In genomic region chr3:58335432-58335947, GRCh38 we compare ENCODE assay signal across 9 cellular contexts. TPM values are rescaled to one million over a fixed set of nuclear protein-coding genes. Genes with fewer than 3 reads are reported as not detected.
DNase-seq lines count a peak whose midpoint lies in the region; ATAC-seq and TF ChIP-seq lines count a peak whose summit lies in the region.
"Had no signal": no experiment of that assay in that cellular context is flagged by ENCODE, and none has a peak within 500 bp of the region (broad histone marks: within the 10 kb centered on the region; RNA-seq: fewer than 3 reads in every experiment).

No MANE protein-coding gene starts in this region.

- H3K4me1 ChIP-seq in HEK293 (ENCODE audit: control insufficient read depth, insufficient read depth, low read length), result no peaks in the 10 kb centered on the region; the same call in 1 of the 2 replicates
- H3K4me1 ChIP-seq in smooth muscle cell (ENCODE audit: low read depth), result peaks cover 20% of the 10 kb centered on the region

- DNase-seq in activated B cell treated with CpG ODN at 0.5 μM for 24 hours, result no peak
- no peak for DNase-seq in foreskin fibroblast
- DNase-seq in smooth muscle cell (lab: John Stamatoyannopoulos, UW; ENCODE audit: unreplicated experiment), result no peak
- no peak for DNase-seq in NCI-H510A treated with DMSO at 0.1 percent for 48 hours (lab: John Stamatoyannopoulos, UW)
- no peak for DNase-seq in stimulated activated CD8-positive, alpha-beta memory T cell treated with anti-CD3 and anti-CD28 coated beads, Interleukin-4, amount 100 ng/mL, for 48 hours
- DNase-seq in UCSD-AML1 (lab: John Stamatoyannopoulos, UW; ENCODE audit: unreplicated experiment), result no peak
- DNase-seq: NCI-H446 had no signal

- peak overlapping the region; percentile 100 for H3K4me3 Mint-ChIP-seq in activated B cell treated with CpG ODN at 0.5 μM for 24 hours

- WGBS in smooth muscle cell (ENCODE audit: low lambda C conversion rate), result 25% methylated on average over 2 of the region's 2 CpGs

- H3K27me3 ChIP-seq in smooth muscle cell (ENCODE audit: low read depth), result no peaks in the 10 kb centered on the region

- TF ChIP-seq CTCF in HEK293 (tag by site-specific recombination; IDR thresholded peaks at IDR 0.05) (no peak), activated B cell treated with CpG ODN at 0.5 μM for 24 hours (IDR thresholded peaks at IDR 0.05) (no peak), foreskin fibroblast (IDR thresholded peaks at IDR 0.05; ENCODE audit: low read depth, low read length) (no peak), smooth muscle cell (IDR thresholded peaks at IDR 0.05; ENCODE audit: borderline replicate concordance, insufficient read depth, poor library complexity, severe bottlenecking) (no peak)

- peaks cover 72% of the 10 kb centered on the region for H3K4me1 Mint-ChIP-seq in activated B cell treated with CpG ODN at 0.5 μM for 24 hours

- no peaks in the 10 kb centered on the region for H3K27me3 Mint-ChIP-seq in activated B cell treated with CpG ODN at 0.5 μM for 24 hours

- H3K27ac ChIP-seq in HEK293 (ENCODE audit: extremely low read depth, low read depth, low read length), result no peak overlapping the region
- peak overlapping the region; percentile 90 for H3K27ac ChIP-seq in smooth muscle cell (ENCODE audit: low read depth)

- peaks cover 46% of the 10 kb centered on the region for H3K79me2 ChIP-seq in smooth muscle cell (ENCODE audit: low read depth)

- no peak overlapping the region for H2AFZ ChIP-seq in smooth muscle cell (ENCODE audit: low read depth)

- peak overlapping the region; percentile 94 for H3K4me2 ChIP-seq in smooth muscle cell

- no peak overlapping the region for H3K4me3 ChIP-seq in HEK293 (ENCODE audit: low read depth, low read length)
- peak overlapping the region; percentile 89 to 96 for H3K4me3 ChIP-seq in foreskin fibroblast (ENCODE audit: low read depth in 1 of 2, low read length in 2 of 2)
- H3K4me3 ChIP-seq in smooth muscle cell, result peak overlapping the region; percentile 68

- POLR2A ChIA-PET in HEK293 (lab: Yijun Ruan, JAX) (no interaction called here), activated B cell treated with CpG ODN at 0.5 μM for 24 hours (lab: Charles Lee) (interaction anchor here (0.6 to 15.4 kb wide), 13 partner anchors 9 to 150 kb away, joined by 3 to 565 read pairs (median 4); partner anchors contain the start of genes HTD2 and RPP14)

- no peak for ATAC-seq in activated B cell treated with CpG ODN at 0.5 μM for 24 hours (ENCODE audit: low read depth)
- no peak for ATAC-seq in HG02852 (IDR thresholded peaks at IDR 0.05; ENCODE audit: unreplicated experiment)

- H3K36me3 ChIP-seq in HEK293 (ENCODE audit: control insufficient read depth in 2 of 2, insufficient read depth in 1 of 2, low read length in 2 of 2), result no peaks in the 10 kb centered on the region; a peak in 1 of 3 replicates
- no peaks in the 10 kb centered on the region for H3K36me3 ChIP-seq in smooth muscle cell (ENCODE audit: low read depth)

- peak overlapping the region; percentile 68 for H3K9ac ChIP-seq in smooth muscle cell (ENCODE audit: low read depth)

- H4K20me1 ChIP-seq in smooth muscle cell (ENCODE audit: low read depth), result peaks cover 3% of the 10 kb centered on the region

- no peaks in the 10 kb centered on the region for H3K9me3 Mint-ChIP-seq in activated B cell treated with CpG ODN at 0.5 μM for 24 hours

- H3K36me3 Mint-ChIP-seq in activated B cell treated with CpG ODN at 0.5 μM for 24 hours (ENCODE audit: low read depth), result peaks cover 29% of the 10 kb centered on the region

- H3K27ac Mint-ChIP-seq in activated B cell treated with CpG ODN at 0.5 μM for 24 hours, result peak overlapping the region; percentile 99

- H3K9me3 ChIP-seq in HEK293 (ENCODE audit: control insufficient read depth, insufficient read depth, low read depth, low read length), result no peaks in the 10 kb centered on the region
- no peaks in the 10 kb centered on the region for H3K9me3 ChIP-seq in smooth muscle cell (replicated peaks; ENCODE audit: low read depth)

- H3F3A ChIP-seq in smooth muscle cell (ENCODE audit: low read depth), result no peaks in the 10 kb centered on the region

- CTCF ChIA-PET in HEK293 (lab: Yijun Ruan, JAX), result interaction anchor here (0.6 to 1.3 kb wide), 3 partner anchors 135 to 156 kb away, joined by 3 to 5 read pairs (median 4); no protein-coding TSS in a partner anchor
- CTCF ChIA-PET in activated B cell treated with CpG ODN at 0.5 μM for 24 hours (lab: Charles Lee), result interaction anchor here (1.0 to 10.2 kb wide), 12 partner anchors 9 to 147 kb away, joined by 3 to 125 read pairs (median 6); partner anchors contain the start of genes HTD2, PDHB and RPP14

- intact Hi-C loops in activated B cell treated with CpG ODN at 0.5 μM for 24 hours (cut with micrococcal nuclease), result loop anchor here (1.0 to 2.0 kb wide), 2 partner anchors 20 to 49 kb away; no protein-coding TSS in a partner anchor

TF ChIP-seq in HEK293, 187 proteins besides CTCF, POLR2A, EP300 and RAD21:
- TF ChIP-seq ZNF433 (tag by site-specific recombination; IDR thresholded peaks at IDR 0.05; ENCODE audit: low read depth) (no peak), BCL11B (tag by site-specific recombination; IDR thresholded peaks at IDR 0.05; ENCODE audit: low read depth) (no peak), INSM2 (tag by site-specific recombination; IDR thresholded peaks at IDR 0.05) (no peak), WT1 (tag by site-specific recombination; IDR thresholded peaks at IDR 0.05) (peak; percentile 70), ZNF221 (tag by site-specific recombination; IDR thresholded peaks at IDR 0.05; ENCODE audit: borderline replicate concordance) (no peak), ZNF214 (tag by site-specific recombination; IDR thresholded peaks at IDR 0.05; ENCODE audit: borderline replicate concordance) (no peak), SALL2 (tag by site-specific recombination; IDR thresholded peaks at IDR 0.05; ENCODE audit: borderline replicate concordance) (no peak), ZNF341 (tag by site-specific recombination; IDR thresholded peaks at IDR 0.05; ENCODE audit: low read depth) (no peak)

RNA-seq across cellular contexts. Expression of gene PXK, which starts 2.8 kb away (rescaled TPM):
- total RNA-seq in activated B cell treated with CpG ODN at 0.5 μM for 24 hours (70.3 and 81.3 TPM in 2 replicates), smooth muscle cell (30.5 and 33.3 TPM in 2 replicates)
- polyA plus RNA-seq in smooth muscle cell, result 23.8 and 25.1 TPM in 2 replicates

RNA-seq across cellular contexts. Expression of gene HTD2, which starts 29.2 kb away (rescaled TPM):
- 11.4 TPM in 2 replicates for total RNA-seq in activated B cell treated with CpG ODN at 0.5 μM for 24 hours
- total RNA-seq in smooth muscle cell, result 16.9 and 19.6 TPM in 2 replicates
- 19.4 and 19.7 TPM in 2 replicates for polyA plus RNA-seq in smooth muscle cell

RNA-seq across cellular contexts. Expression of gene RPP14, which starts 29.4 kb away (rescaled TPM):
- total RNA-seq in activated B cell treated with CpG ODN at 0.5 μM for 24 hours, result 17.5 and 17.7 TPM in 2 replicates
- 10.4 and 17.4 TPM in 2 replicates for total RNA-seq in smooth muscle cell
- 7.7 and 9.8 TPM in 2 replicates for polyA plus RNA-seq in smooth muscle cell
